ENCODE assay signal across 12 cellular contexts in genomic region chr7:50717186-50717585, GRCh38.
DNase-seq lines count a peak whose midpoint lies in the region; ATAC-seq and TF ChIP-seq lines count a peak whose summit lies in the region.
"Had no signal": no experiment of that assay in that cellular context is flagged by ENCODE, and none has a peak within 500 bp of the region (broad histone marks: within the 10 kb centered on the region; RNA-seq: fewer than 3 reads in every experiment).

No MANE protein-coding gene starts in this region.

- TF ChIP-seq CTCF in endothelial cell (IDR thresholded peaks at IDR 0.05; ENCODE audit: unreplicated experiment) (no peak), GM13977 (IDR thresholded peaks at IDR 0.05; ENCODE audit: extremely low read depth, insufficient read depth, missing control alignments) (no peak)

- H3K4me1 Mint-ChIP-seq in endothelial cell (ENCODE audit: unreplicated experiment): peaks cover 59% of the 10 kb centered on the region

- H3K4me3 Mint-ChIP-seq in endothelial cell (ENCODE audit: unreplicated experiment): no peak overlapping the region
- H3K4me3 Mint-ChIP-seq: CD8-positive, alpha-beta T cell; H9 had no signal

- DNase-seq in MV-4-11 (lab: John Stamatoyannopoulos, UW) (peak; percentile 9), NCI-H69 (lab: John Stamatoyannopoulos, UW) (peak; percentile 15), endothelial cell (ENCODE audit: low spot score) (no peak), GM13977 (ENCODE audit: low spot score) (no peak)
- no peak for DNase-seq in stimulated activated naive CD4-positive, alpha-beta T cell (lab: John Stamatoyannopoulos, UW)
- DNase-seq: ACHN; Calu3; CD8-positive, alpha-beta T cell; GOT3; H9 had no signal

- no peaks in the 10 kb centered on the region for H3K9me3 Mint-ChIP-seq in endothelial cell (ENCODE audit: unreplicated experiment)
- H3K9me3 Mint-ChIP-seq: CD8-positive, alpha-beta T cell; H9 had no signal

- H3K27me3 Mint-ChIP-seq in endothelial cell (ENCODE audit: unreplicated experiment): peaks cover 2% of the 10 kb centered on the region

- in situ Hi-C loops in GM13977 (cut with MboI; ENCODE audit: low pct_unique_long_range_greater_than_20kb, low sequenced_read_pairs, unreplicated experiment): no loop called here

- peaks cover 11% of the 10 kb centered on the region for H3K36me3 Mint-ChIP-seq in endothelial cell (ENCODE audit: low read depth, unreplicated experiment)
- H3K36me3 Mint-ChIP-seq: CD8-positive, alpha-beta T cell had no signal

- ATAC-seq in GM19455 (IDR thresholded peaks at IDR 0.05; ENCODE audit: unreplicated experiment) (no peak), HG03442 (IDR thresholded peaks at IDR 0.05; ENCODE audit: unreplicated experiment) (no peak)
- ATAC-seq: CD8-positive, alpha-beta T cell had no signal

- H3K27ac Mint-ChIP-seq in endothelial cell (ENCODE audit: unreplicated experiment): peak overlapping the region; percentile 22
- H3K27ac Mint-ChIP-seq: CD8-positive, alpha-beta T cell; H9 had no signal

Comparison
In these comparisons a context has a peak if more than half of its experiments do, and no peak if none do; other contexts are left out.
1. DNase-seq: peak in MV-4-11 (single experiment) and NCI-H69 (single experiment); none in endothelial cell (single experiment), stimulated activated naive CD4-positive, alpha-beta T cell (0 of 6) and GM13977 (single experiment).